21 cellular contexts compared by ENCODE assay signal in genomic region chr12:117068492-117068891, GRCh38. TPM values are rescaled to one million over a fixed set of nuclear protein-coding genes. Genes with fewer than 3 reads are reported as not detected.
"Had no signal": no experiment of that assay in that cellular context is flagged by ENCODE, and none has a peak within 500 bp of the region (broad histone marks: within the 10 kb centered on the region; RNA-seq: fewer than 3 reads in every experiment).

No MANE protein-coding gene starts in this region.

- H3K9ac ChIP-seq: neural progenitor cell had no signal

- H3K4me3 ChIP-seq: left lung, lung, neural progenitor cell, pancreas, right lobe of liver, stomach, thoracic aorta, transverse colon had no signal

- H3K9me3 Mint-ChIP-seq: natural killer cell treated with Interleukin-12 subunit alpha and Interleukin-12 subunit beta and Interleukin-15 and Interleukin-18, amount 100 ng/mL, for 72 hours; neural progenitor cell had no signal

- H3K9me3 ChIP-seq: left lung, pancreas, right lobe of liver, stomach, thoracic aorta, transverse colon had no signal

- H3K27me3 ChIP-seq: left lung, neural progenitor cell, pancreas, right lobe of liver, stomach, transverse colon had no signal

- H3K36me3 Mint-ChIP-seq: natural killer cell treated with Interleukin-12 subunit alpha and Interleukin-12 subunit beta and Interleukin-15 and Interleukin-18, amount 100 ng/mL, for 72 hours; neural progenitor cell had no signal

- H3K27ac ChIP-seq: neural progenitor cell, pancreas, right lobe of liver, thoracic aorta, transverse colon had no signal

- H3K4me3 Mint-ChIP-seq: natural killer cell treated with Interleukin-12 subunit alpha and Interleukin-12 subunit beta and Interleukin-15 and Interleukin-18, amount 100 ng/mL, for 72 hours; neural progenitor cell had no signal

- ATAC-seq: esophagus mucosa; left lung; natural killer cell treated with Interleukin-12 subunit alpha and Interleukin-12 subunit beta and Interleukin-15 and Interleukin-18, amount 100 ng/mL, for 72 hours; right lobe of liver had no signal

- H3K36me3 ChIP-seq: left lung, neural progenitor cell, right lobe of liver, thoracic aorta, transverse colon had no signal

- H3K27ac Mint-ChIP-seq: progenitor cell of endocrine pancreas had no signal

- DNase-seq: cortex of kidney; effector memory CD4-positive, alpha-beta T cell; islet precursor cell; mesenchymal stem cell; midbrain; occipital lobe; stimulated activated CD4-positive, alpha-beta T cell treated with anti-CD3 and anti-CD28 coated beads, Interleukin-2, amount 100 ng/mL, for 24 hours; stimulated activated naive CD4-positive, alpha-beta T cell; stomach; substantia nigra; transverse colon had no signal

- H3K4me2 ChIP-seq: neural progenitor cell had no signal

- H3K27me3 Mint-ChIP-seq: natural killer cell treated with Interleukin-12 subunit alpha and Interleukin-12 subunit beta and Interleukin-15 and Interleukin-18, amount 100 ng/mL, for 72 hours had no signal

- H3K4me1 ChIP-seq: neural progenitor cell, right lobe of liver, transverse colon had no signal

RNA-seq across cellular contexts. Expression of gene TESC, which starts 30.7 kb away (rescaled TPM):
- total RNA-seq: fibroblast of lung had no signal
- polyA plus RNA-seq: fibroblast of lung had no signal
